In genomic region chr16:23801387-23801786, GRCh38 we compare ENCODE assay signal across 9 cellular contexts. TPM values are rescaled to one million over a fixed set of nuclear protein-coding genes. Genes with fewer than 3 reads are reported as not detected.
DNase-seq lines count a peak whose midpoint lies in the region; ATAC-seq, FAIRE-seq and TF ChIP-seq lines count a peak whose summit lies in the region.
"Had no signal": no experiment of that assay in that cellular context is flagged by ENCODE, and none has a peak within 500 bp of the region (broad histone marks: within the 10 kb centered on the region; RNA-seq: fewer than 3 reads in every experiment).

No MANE protein-coding gene starts in this region.

- no peaks in the 10 kb centered on the region for H3K36me3 Mint-ChIP-seq in activated CD4-positive, alpha-beta T cell treated with anti-CD3 and anti-CD28 coated beads for 36 hours (ENCODE audit: low read depth)
- no peaks in the 10 kb centered on the region for H3K36me3 Mint-ChIP-seq in chondrocyte (ENCODE audit: low read depth)

- no peaks in the 10 kb centered on the region for H3K4me1 ChIP-seq in HepG2 (ENCODE audit: insufficient read depth, low read length)

- no peaks in the 10 kb centered on the region for H3K9me3 ChIP-seq in HepG2 (ENCODE audit: low read length)

- intact Hi-C loops in activated CD4-positive, alpha-beta T cell treated with anti-CD3 and anti-CD28 coated beads for 36 hours (cut with DNase I, micrococcal nuclease) = loop anchor here (1.0 to 10.0 kb wide), 6 partner anchors 64 to 703 kb away; partner anchors contain the start of gene CACNG3 (in 1 of the 2)
- intact Hi-C loops in HepG2 (cut with micrococcal nuclease; ENCODE audit: unreplicated experiment) = loop anchor here (1.0 to 5.0 kb wide), 4 partner anchors 64 to 701 kb away; no protein-coding TSS in a partner anchor

- H4K20me1 ChIP-seq in HepG2 (ENCODE audit: insufficient read depth, low read length) = no peaks in the 10 kb centered on the region

- no peak overlapping the region for H3K27ac Mint-ChIP-seq in activated CD4-positive, alpha-beta T cell treated with anti-CD3 and anti-CD28 coated beads for 36 hours
- no peak overlapping the region for H3K27ac Mint-ChIP-seq in chondrocyte (ENCODE audit: unreplicated experiment)

- H2AFZ ChIP-seq in HepG2 (ENCODE audit: low read length) = no peak overlapping the region

- peaks cover 0 to 4% of the 10 kb centered on the region in 2 experiments; a peak in 1 of 5 replicates for H3K27me3 ChIP-seq in HepG2 (ENCODE audit: control insufficient read depth in 1 of 2, insufficient read depth in 2 of 2, low read length in 2 of 2)

- in situ Hi-C loops in HepG2 (cut with HindIII; ENCODE audit: extremely low pct_ligation_motif_present, low pct_unique_long_range_greater_than_20kb) = loop anchor here (5.0 kb wide), 2 partner anchors 211 to 236 kb away; no protein-coding TSS in a partner anchor

- TF ChIP-seq RAD21 in HepG2 (CRISPR knock-in tag; IDR thresholded peaks at IDR 0.05) = peak; percentile 72

- FAIRE-seq in HepG2 (lab: Jason Lieb, UNC) = peak; percentile 93
- FAIRE-seq: G401.6 had no signal

- H3K9me3 Mint-ChIP-seq in activated CD4-positive, alpha-beta T cell treated with anti-CD3 and anti-CD28 coated beads for 36 hours (ENCODE audit: low read depth) = no peaks in the 10 kb centered on the region
- H3K9me3 Mint-ChIP-seq in chondrocyte (ENCODE audit: low read depth) = no peaks in the 10 kb centered on the region

- BruUV-seq in HepG2 (replicated peaks; lab: Mats Ljungman, UMichigan) = no TSS peak

- no peak for TF ChIP-seq EP300 in HepG2 (IDR thresholded peaks at IDR 0.05; ENCODE audit: low read depth in 2 of 2, low read length in 2 of 2)
- TF ChIP-seq EP300 in HepG2 (CRISPR knock-in tag; IDR thresholded peaks at IDR 0.05; ENCODE audit: borderline replicate concordance) = no peak

- no peak overlapping the region for H3K4me3 ChIP-seq in HepG2 (replicated peaks in 1 of 3; ENCODE audit: insufficient read depth in 1 of 3, low read depth in 2 of 3, low read length in 3 of 3)

- H3K79me2 ChIP-seq in HepG2 (ENCODE audit: insufficient read depth, low read length) = no peaks in the 10 kb centered on the region

- POLR2A ChIA-PET in activated CD4-positive, alpha-beta T cell treated with anti-CD3 and anti-CD28 coated beads for 36 hours (lab: Charles Lee) = no interaction called here
- POLR2A ChIA-PET in HepG2 (lab: Yijun Ruan, JAX) = no interaction called here

- no peak for TF ChIP-seq POLR2A in HepG2 (IDR thresholded peaks at IDR 0.05; ENCODE audit: insufficient read depth in 1 of 2, low read depth in 2 of 2, low read length in 2 of 2)

- H3K27ac ChIP-seq in HepG2 (ENCODE audit: extremely low read length, insufficient read depth, low read length) = no peak overlapping the region

- CTCF ChIA-PET in activated CD4-positive, alpha-beta T cell treated with anti-CD3 and anti-CD28 coated beads for 36 hours (lab: Charles Lee) = interaction anchor here (0.6 to 5.6 kb wide), 18 partner anchors 15 to 703 kb away, joined by 3 to 81 read pairs (median 4); no protein-coding TSS in a partner anchor
- CTCF ChIA-PET in HepG2 (lab: Yijun Ruan, JAX; ENCODE audit: low intra/inter-chr PET ratio, low total read pairs) = interaction anchor here (0.7 to 5.0 kb wide), 4 partner anchors 66 to 703 kb away, joined by 3 to 54 read pairs (median 12); no protein-coding TSS in a partner anchor

- H3K9ac ChIP-seq in HepG2 (ENCODE audit: insufficient read depth, low read depth, low read length) = no peak overlapping the region

- H3K4me2 ChIP-seq in HepG2 (ENCODE audit: low read depth, low read length) = no peak overlapping the region

- peak; percentile 77 for TF ChIP-seq CTCF in chondrocyte (IDR thresholded peaks at IDR 0.05)
- peak; percentile 88 for TF ChIP-seq CTCF in HepG2 (CRISPR knock-in tag; IDR thresholded peaks at IDR 0.05)

- H3K4me3 Mint-ChIP-seq in activated CD4-positive, alpha-beta T cell treated with anti-CD3 and anti-CD28 coated beads for 36 hours = no peak overlapping the region
- H3K4me3 Mint-ChIP-seq in chondrocyte (ENCODE audit: unreplicated experiment) = no peak overlapping the region

- DNase-seq in NCI-H2081 (lab: John Stamatoyannopoulos, UW) (peak; percentile 45 to 49), NCI-H2081 treated with DMSO at 0.1 percent for 48 hours (lab: John Stamatoyannopoulos, UW) (no peak), NCI-H2227 (lab: John Stamatoyannopoulos, UW; ENCODE audit: unreplicated experiment) (peak; percentile 77), chondrocyte (ENCODE audit: low spot score) (no peak), HepG2 (ENCODE audit: low spot score) (peak; percentile 57)
- DNase-seq in activated CD4-positive, alpha-beta T cell treated with anti-CD3 and anti-CD28 coated beads for 36 hours = peak; percentile 88
- peak; percentile 72 to 76 for DNase-seq in stimulated activated CD4-positive, alpha-beta T cell treated with anti-CD3 and anti-CD28 coated beads, Interleukin-4, amount 100 ng/mL, for 48 hours (ENCODE audit: low read depth in 2 of 2)

- 4% methylated on average over 5 of the region's 5 CpGs for whole genome bisulfite sequencing in HepG2 (ENCODE audit: low lambda C conversion rate)

- no peaks in the 10 kb centered on the region for H3K36me3 ChIP-seq in HepG2 (replicated peaks in 1 of 2; ENCODE audit: control insufficient read depth in 1 of 2, insufficient read depth in 2 of 2, low read length in 2 of 2)

- H3K27me3 Mint-ChIP-seq in activated CD4-positive, alpha-beta T cell treated with anti-CD3 and anti-CD28 coated beads for 36 hours = peaks cover 2% of the 10 kb centered on the region
- peaks cover 25% of the 10 kb centered on the region for H3K27me3 Mint-ChIP-seq in chondrocyte (ENCODE audit: low read depth)

- ATAC-seq in activated CD4-positive, alpha-beta T cell treated with anti-CD3 and anti-CD28 coated beads for 36 hours = peak; percentile 64
- ATAC-seq in HepG2 (peak; percentile 91), HG03025 (IDR thresholded peaks at IDR 0.05; ENCODE audit: low FRiP score, unreplicated experiment) (no peak)

- peaks cover 12% of the 10 kb centered on the region for H3K4me1 Mint-ChIP-seq in activated CD4-positive, alpha-beta T cell treated with anti-CD3 and anti-CD28 coated beads for 36 hours
- no peaks in the 10 kb centered on the region for H3K4me1 Mint-ChIP-seq in chondrocyte (ENCODE audit: low read depth)

TF ChIP-seq in HepG2, 621 proteins besides CTCF, POLR2A, EP300 and RAD21 (continues in another document):
- no peak for TF ChIP-seq ZNF460 (CRISPR knock-in tag; IDR thresholded peaks at IDR 0.05; ENCODE audit: borderline replicate concordance)

RNA-seq across cellular contexts. Expression of gene PRKCB, which starts 34.4 kb away (rescaled TPM):
- 10 to 100 TPM; 57.5 to 83.8 TPM for total RNA-seq in activated CD4-positive, alpha-beta T cell treated with anti-CD3 and anti-CD28 coated beads for 36 hours
- total RNA-seq in chondrocyte (not detected in 3 replicates), HepG2 (2016; rRNA removed; fragmentation: Illumina TruSeq; extraction: Trizol) (not detected in 2 replicates)
- total RNA-seq in HepG2 (2016; cell fraction: cytosol; rRNA removed; fragmentation: Illumina TruSeq; extraction: Trizol; ENCODE audit: low read depth) = not detected in 2 replicates
- total RNA-seq in HepG2 (2016; cell fraction: insoluble cytoplasmic fraction; rRNA removed; fragmentation: Illumina TruSeq; extraction: Trizol) = not detected in 2 replicates
- total RNA-seq in HepG2 (2016; cell fraction: membrane; rRNA removed; fragmentation: Illumina TruSeq; extraction: Trizol) = not detected in 2 replicates
- 0.40 TPM in 1 of 2 replicates, not detected in the other for total RNA-seq in HepG2 (2016; cell fraction: nucleus; rRNA removed; fragmentation: Illumina TruSeq; extraction: Trizol)
- 0.01 and 0.03 TPM in 2 replicates for polyA plus RNA-seq in HepG2 (2011; rRNA removed)
- 0.01 and 0.04 TPM in 2 replicates for polyA plus RNA-seq in HepG2 (2011; cell fraction: cytosol; rRNA removed)
- 0.02 and 0.05 TPM in 2 replicates for polyA plus RNA-seq in HepG2 (2011; cell fraction: nucleus; rRNA removed)
- not detected in 2 replicates for polyA plus RNA-seq in HepG2 (2012)
- 0.07 TPM in 1 of 2 replicates, not detected in the other for polyA plus RNA-seq in HepG2 (2016; cell fraction: cytosol; fragmentation: Illumina TruSeq; extraction: Trizol; ENCODE audit: low read depth)
- polyA plus RNA-seq in HepG2 (2016; cell fraction: insoluble cytoplasmic fraction; fragmentation: Illumina TruSeq; extraction: Trizol; ENCODE audit: low read depth) = not detected in 2 replicates
- polyA plus RNA-seq in HepG2 (2016; cell fraction: membrane; fragmentation: Illumina TruSeq; extraction: Trizol; ENCODE audit: low read depth) = not detected in 2 replicates
- polyA plus RNA-seq in HepG2 (2016; cell fraction: nucleus; fragmentation: Illumina TruSeq; extraction: Trizol; ENCODE audit: insufficient read depth, low read depth) = not detected in 2 replicates
- 0.32 and 15.2 TPM in 2 replicates for polyA minus RNA-seq in HepG2 (2011; rRNA and poly(A)+ RNA removed; ENCODE audit: low replicate concordance)
- 0.20 TPM in 1 of 2 replicates, not detected in the other for polyA minus RNA-seq in HepG2 (2011; cell fraction: cytosol; rRNA and poly(A)+ RNA removed)
- 0.26 TPM in 1 of 2 replicates, not detected in the other for polyA minus RNA-seq in HepG2 (2011; cell fraction: nucleus; rRNA and poly(A)+ RNA removed)

RNA-seq across cellular contexts. Expression of gene CHP2, which starts 46.6 kb away (rescaled TPM):
- total RNA-seq in activated CD4-positive, alpha-beta T cell treated with anti-CD3 and anti-CD28 coated beads for 36 hours = not detected
- total RNA-seq in chondrocyte (not detected in 3 replicates), HepG2 (2016; rRNA removed; fragmentation: Illumina TruSeq; extraction: Trizol) (not detected in 2 replicates)
- not detected in 2 replicates for total RNA-seq in HepG2 (2016; cell fraction: cytosol; rRNA removed; fragmentation: Illumina TruSeq; extraction: Trizol; ENCODE audit: low read depth)
- not detected in 2 replicates for total RNA-seq in HepG2 (2016; cell fraction: insoluble cytoplasmic fraction; rRNA removed; fragmentation: Illumina TruSeq; extraction: Trizol)
- total RNA-seq in HepG2 (2016; cell fraction: membrane; rRNA removed; fragmentation: Illumina TruSeq; extraction: Trizol) = 0.07 and 0.09 TPM in 2 replicates
- not detected in 2 replicates for total RNA-seq in HepG2 (2016; cell fraction: nucleus; rRNA removed; fragmentation: Illumina TruSeq; extraction: Trizol)
- polyA plus RNA-seq in HepG2 (2011; rRNA removed) = 0.03 TPM in 1 of 2 replicates, not detected in the other
- not detected in 2 replicates for polyA plus RNA-seq in HepG2 (2011; cell fraction: cytosol; rRNA removed)
- polyA plus RNA-seq in HepG2 (2011; cell fraction: nucleus; rRNA removed) = not detected in 2 replicates
- polyA plus RNA-seq in HepG2 (2012) = 0.36 and 0.39 TPM in 2 replicates
- not detected in 2 replicates for polyA plus RNA-seq in HepG2 (2016; cell fraction: cytosol; fragmentation: Illumina TruSeq; extraction: Trizol; ENCODE audit: low read depth)
- 0.10 and 0.15 TPM in 2 replicates for polyA plus RNA-seq in HepG2 (2016; cell fraction: insoluble cytoplasmic fraction; fragmentation: Illumina TruSeq; extraction: Trizol; ENCODE audit: low read depth)
- polyA plus RNA-seq in HepG2 (2016; cell fraction: membrane; fragmentation: Illumina TruSeq; extraction: Trizol; ENCODE audit: low read depth) = not detected in 2 replicates
- 0.19 TPM in 1 of 2 replicates, not detected in the other for polyA plus RNA-seq in HepG2 (2016; cell fraction: nucleus; fragmentation: Illumina TruSeq; extraction: Trizol; ENCODE audit: insufficient read depth, low read depth)
- polyA minus RNA-seq in HepG2 (2011; rRNA and poly(A)+ RNA removed; ENCODE audit: low replicate concordance) = not detected in 2 replicates
- polyA minus RNA-seq in HepG2 (2011; cell fraction: cytosol; rRNA and poly(A)+ RNA removed) = not detected in 2 replicates
- not detected in 2 replicates for polyA minus RNA-seq in HepG2 (2011; cell fraction: nucleus; rRNA and poly(A)+ RNA removed)

Comparison
In these comparisons a context has a peak if more than half of its experiments do, and no peak if none do; other contexts are left out.
1. DNase-seq: peak in NCI-H2081 (2 of 2), NCI-H2227 (single experiment), activated CD4-positive, alpha-beta T cell treated with anti-CD3 and anti-CD28 coated beads for 36 hours (single experiment), HepG2 (single experiment) and stimulated activated CD4-positive, alpha-beta T cell treated with anti-CD3 and anti-CD28 coated beads, Interleukin-4, amount 100 ng/mL, for 48 hours (2 of 2); none in NCI-H2081 treated with DMSO at 0.1 percent for 48 hours (single experiment) and chondrocyte (single experiment).
2. RNA of gene PRKCB, which starts 34.4 kb away (total RNA-seq): 57.5 to 83.8 TPM in activated CD4-positive, alpha-beta T cell treated with anti-CD3 and anti-CD28 coated beads for 36 hours; not detected in chondrocyte and 0.40 TPM in HepG2; every median in the first group is over 10 times any median in the second.